1 cellular context compared by ENCODE assay signal in the genomic region with DNA sequence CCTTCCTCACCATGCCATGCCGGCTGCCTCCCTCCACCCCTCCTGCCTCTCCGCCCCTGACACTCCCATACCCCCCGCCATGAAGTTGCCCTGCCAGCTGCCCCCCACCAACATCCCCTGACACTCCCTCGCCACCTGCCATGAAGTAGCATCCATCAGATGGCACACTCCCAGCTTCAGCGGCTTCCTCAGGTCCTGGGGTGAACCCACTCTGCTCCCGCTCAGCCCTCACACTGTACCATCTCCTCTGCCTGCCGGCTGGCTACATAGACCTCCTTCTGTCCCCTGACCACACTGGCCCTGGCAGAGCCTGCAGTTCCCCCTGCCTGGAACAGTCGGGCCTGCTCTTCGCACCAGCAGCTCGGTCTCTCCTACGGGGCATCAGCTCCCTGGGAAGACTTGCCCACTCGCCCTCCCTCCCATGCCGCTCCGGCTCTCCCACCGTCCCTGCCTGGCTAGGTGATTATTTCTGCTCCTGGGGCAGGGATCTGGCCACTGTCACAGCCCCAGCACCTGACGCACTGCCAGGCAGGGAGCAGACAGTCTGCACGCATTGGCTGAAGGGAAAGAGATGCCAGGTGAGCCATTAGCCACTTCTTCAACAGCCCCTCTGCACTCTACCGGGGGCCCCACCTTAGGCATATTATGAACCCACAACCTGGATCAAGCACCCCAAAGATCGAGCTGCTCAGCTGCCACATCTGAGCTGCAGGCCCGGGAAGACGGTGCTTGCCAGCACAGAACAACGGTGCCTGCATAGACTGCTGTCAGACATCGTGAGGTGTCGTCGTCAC.
TF ChIP-seq lines count a peak whose summit lies in the region.

No MANE protein-coding gene starts in this region.

TF ChIP-seq in HEK293T, 16 proteins besides CTCF, POLR2A, EP300 and RAD21 (continued from another document):
- TF ChIP-seq ARNT (IDR thresholded peaks at IDR 0.05) = no peak
- no peak for TF ChIP-seq CTBP1 (IDR thresholded peaks at IDR 0.05; ENCODE audit: borderline replicate concordance)
